Comparison of ENCODE assay signal across 26 cellular contexts in genomic region chr4:38021751-38022150, GRCh38.
"Had no signal": no experiment of that assay in that cellular context is flagged by ENCODE, and none has a peak within 500 bp of the region (broad histone marks: within the 10 kb centered on the region; RNA-seq: fewer than 3 reads in every experiment).

No MANE protein-coding gene starts in this region.

- H3K4me3 Mint-ChIP-seq: activated CD4-positive, alpha-beta memory T cell treated with anti-CD3 and anti-CD28 coated beads for 36 hours; activated CD4-positive, alpha-beta T cell treated with anti-CD3 and anti-CD28 coated beads, Interleukin-2, amount 10 ng/mL, durations not matched to agents 7 days and 5 days; activated naive CD4-positive, alpha-beta T cell treated with anti-CD3 and anti-CD28 coated beads, Interleukin-2, amount 10 ng/mL, durations not matched to agents 7 days and 5 days; activated naive CD8-positive, alpha-beta T cell treated with anti-CD3 and anti-CD28 coated beads for 36 hours; activated T-cell treated with anti-CD3 and anti-CD28 coated beads, Interleukin-2, amount 50 U/mL, for 4 hours; T-helper 2 cell treated with Interferon-gamma antibody and Interleukin-4, amounts not matched to agents 5 μg/mL and 100 μg/mL, for 36 hours had no signal

- H3K27ac ChIP-seq: brain microvascular endothelial cell, cardiac muscle cell, SK-N-MC had no signal

- ATAC-seq: activated T-cell treated with anti-CD3 and anti-CD28 coated beads, Interleukin-2, amount 50 U/mL, for 4 hours; Panc1; Right ventricle myocardium inferior had no signal

- H3K36me3 ChIP-seq: cardiac muscle cell had no signal

- H3K4me3 ChIP-seq: cardiac muscle cell, SK-N-MC had no signal

- H3K27me3 ChIP-seq: brain microvascular endothelial cell, cardiac muscle cell had no signal

- DNase-seq: activated CD4-positive, alpha-beta memory T cell treated with anti-CD3 and anti-CD28 coated beads for 36 hours; activated CD4-positive, alpha-beta T cell treated with anti-CD3 and anti-CD28 coated beads, Interleukin-2, amount 10 ng/mL, durations not matched to agents 7 days and 5 days; activated CD4-positive, CD25-positive, alpha-beta regulatory T cell; activated CD8-positive, alpha-beta memory T cell treated with anti-CD3 and anti-CD28 coated beads for 24 hours; activated effector memory CD4-positive, alpha-beta T cell treated with anti-CD3 and anti-CD28 coated beads, Interleukin-2, amount 50 U/mL, for 16 hours; activated naive CD4-positive, alpha-beta T cell treated with anti-CD3 and anti-CD28 coated beads, Interleukin-2, amount 10 ng/mL, durations not matched to agents 7 days and 5 days; activated naive CD8-positive, alpha-beta T cell treated with anti-CD3 and anti-CD28 coated beads for 36 hours; activated T-cell treated with anti-CD3 and anti-CD28 coated beads, Interleukin-2, amount 50 U/mL, for 4 hours; brain microvascular endothelial cell; IMR-90; KBM-7; NCI-H1048; NCI-H146; NCI-H187 treated with DMSO at 0.1 percent for 48 hours; NCI-H2107; NCI-H345; NCI-H510A; NCI-H526 treated with DMSO at 0.1 percent for 48 hours; NCI-H82; RPMI8226; T-helper 1 cell had no signal

- H3K4me1 Mint-ChIP-seq: activated naive CD8-positive, alpha-beta T cell treated with anti-CD3 and anti-CD28 coated beads for 36 hours had no signal

- H3K27me3 Mint-ChIP-seq: activated CD4-positive, alpha-beta memory T cell treated with anti-CD3 and anti-CD28 coated beads for 36 hours; activated CD4-positive, alpha-beta T cell treated with anti-CD3 and anti-CD28 coated beads, Interleukin-2, amount 10 ng/mL, durations not matched to agents 7 days and 5 days; activated naive CD4-positive, alpha-beta T cell treated with anti-CD3 and anti-CD28 coated beads, Interleukin-2, amount 10 ng/mL, durations not matched to agents 7 days and 5 days; activated naive CD8-positive, alpha-beta T cell treated with anti-CD3 and anti-CD28 coated beads for 36 hours had no signal

- H3K9me3 Mint-ChIP-seq: T-helper 2 cell treated with Interferon-gamma antibody and Interleukin-4, amounts not matched to agents 5 μg/mL and 100 μg/mL, for 36 hours had no signal

- H3K27ac Mint-ChIP-seq: activated CD4-positive, alpha-beta memory T cell treated with anti-CD3 and anti-CD28 coated beads for 36 hours; activated CD4-positive, alpha-beta T cell treated with anti-CD3 and anti-CD28 coated beads, Interleukin-2, amount 10 ng/mL, durations not matched to agents 7 days and 5 days; activated naive CD4-positive, alpha-beta T cell treated with anti-CD3 and anti-CD28 coated beads, Interleukin-2, amount 10 ng/mL, durations not matched to agents 7 days and 5 days; activated naive CD8-positive, alpha-beta T cell treated with anti-CD3 and anti-CD28 coated beads for 36 hours; T-helper 2 cell treated with Interferon-gamma antibody and Interleukin-4, amounts not matched to agents 5 μg/mL and 100 μg/mL, for 36 hours had no signal
